ENCODE assay signal across 15 cellular contexts in genomic region chr18:730692-731091, GRCh38.
"Had no signal": no experiment of that assay in that cellular context is flagged by ENCODE, and none has a peak within 500 bp of the region (broad histone marks: within the 10 kb centered on the region; RNA-seq: fewer than 3 reads in every experiment).

No MANE protein-coding gene starts in this region.

- H3K4me3 ChIP-seq: body of pancreas, prostate gland, tibial artery, uterus had no signal

- ATAC-seq: body of pancreas; naive thymus-derived CD8-positive, alpha-beta T cell; right cardiac atrium had no signal

- H3K4me1 ChIP-seq: body of pancreas, prostate gland, tibial artery, uterus had no signal

- H3K27me3 Mint-ChIP-seq: naive thymus-derived CD8-positive, alpha-beta T cell had no signal

- H3K27me3 ChIP-seq: body of pancreas, tibial artery, uterus had no signal

- H3K9me3 ChIP-seq: body of pancreas, prostate gland, tibial artery, uterus had no signal

- DNase-seq: activated CD4-positive, alpha-beta T cell treated with anti-CD3 and anti-CD28 coated beads, Interleukin-2, amount 50 U/mL, for 1 hour; activated naive CD4-positive, alpha-beta T cell; activated T-cell treated with anti-CD3 and anti-CD28 coated beads, Interleukin-2, amount 50 U/mL, for 48 hours; amniotic stem cell; body of pancreas; caudate nucleus; hippocampal formation; naive thymus-derived CD8-positive, alpha-beta T cell; nucleus accumbens; right cardiac atrium; small intestine; stimulated activated CD4-positive, alpha-beta T cell treated with anti-CD3 and anti-CD28 coated beads, Interleukin-4, amount 100 ng/mL, for 4 hours; tibial artery; uterus had no signal

- H3K4me3 Mint-ChIP-seq: naive thymus-derived CD8-positive, alpha-beta T cell had no signal

- H3K9me3 Mint-ChIP-seq: naive thymus-derived CD8-positive, alpha-beta T cell had no signal

- H3K27ac ChIP-seq: body of pancreas, prostate gland, tibial artery, uterus had no signal

- H3K36me3 ChIP-seq: prostate gland, uterus had no signal
